8 cellular contexts compared by ENCODE assay signal in the genomic region with DNA sequence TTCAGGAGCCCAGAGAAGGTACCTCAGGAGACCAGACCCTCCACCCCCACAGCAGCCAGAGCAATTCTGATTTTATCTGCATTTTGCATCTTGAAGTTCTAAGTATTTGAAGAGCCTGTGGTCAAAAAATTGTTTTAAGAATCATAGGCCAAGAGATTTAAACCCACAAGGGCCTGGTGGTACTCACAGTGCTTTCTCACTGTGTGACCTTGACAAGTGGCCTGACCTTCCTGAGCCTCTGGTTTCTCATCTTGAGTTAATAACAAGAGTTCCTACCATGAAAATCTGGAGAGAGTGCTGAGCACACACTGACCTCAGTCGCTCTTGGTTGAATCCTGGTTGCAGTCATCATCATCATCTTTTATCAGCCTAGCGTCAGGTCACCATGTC. TPM values are rescaled to one million over a fixed set of nuclear protein-coding genes. Genes with fewer than 3 reads are reported as not detected.
DNase-seq lines count a peak whose midpoint lies in the region; ATAC-seq and TF ChIP-seq lines count a peak whose summit lies in the region.

No MANE protein-coding gene starts in this region.

- ATAC-seq in HG03354 (IDR thresholded peaks at IDR 0.05; ENCODE audit: poor library complexity, severe bottlenecking, unreplicated experiment) (peak; percentile 3), GM21447 (IDR thresholded peaks at IDR 0.05; ENCODE audit: unreplicated experiment) (no peak)

- TF ChIP-seq CTCF in C4-2B (conservative IDR thresholded peaks at IDR 0.05): no peak

- no peak for DNase-seq in stimulated activated CD8-positive, alpha-beta memory T cell treated with anti-CD3 and anti-CD28 coated beads, Interleukin-4, amount 100 ng/mL, for 48 hours
- no peak for DNase-seq in COLO668 (lab: John Stamatoyannopoulos, UW; ENCODE audit: unreplicated experiment)
- DNase-seq in OCI-M2 (lab: John Stamatoyannopoulos, UW; ENCODE audit: unreplicated experiment): no peak

- H3K4me3 Mint-ChIP-seq in activated naive CD8-positive, alpha-beta T cell: no peak overlapping the region

- no peaks in the 10 kb centered on the region for H3K9me3 Mint-ChIP-seq in activated naive CD8-positive, alpha-beta T cell (ENCODE audit: low read depth)

- H3K27me3 Mint-ChIP-seq in activated naive CD8-positive, alpha-beta T cell: no peaks in the 10 kb centered on the region

- H3K4me1 ChIP-seq in mesodermal cell (ENCODE audit: control insufficient read depth, insufficient read depth, low read length, poor library complexity, severe bottlenecking): peaks cover 17% of the 10 kb centered on the region

- H3K4me1 Mint-ChIP-seq in activated naive CD8-positive, alpha-beta T cell (ENCODE audit: low read depth): peaks cover 15% of the 10 kb centered on the region

- peak overlapping the region; percentile 88 for H3K27ac Mint-ChIP-seq in activated naive CD8-positive, alpha-beta T cell

- H3K4me3 ChIP-seq in mesodermal cell (ENCODE audit: extremely low read depth, insufficient read depth, low read length, poor library complexity, severe bottlenecking): no peak overlapping the region

- peaks cover 72% of the 10 kb centered on the region for H3K36me3 ChIP-seq in mesodermal cell (ENCODE audit: control insufficient read depth, insufficient read depth, low read length)

- peaks cover 4% of the 10 kb centered on the region for H3K36me3 Mint-ChIP-seq in activated naive CD8-positive, alpha-beta T cell

- 89 to 100% methylated on average over 1 to 2 of the region's 2 CpGs for WGBS in mesodermal cell (ENCODE audit: insufficient coverage in 2 of 2), 2 experiments

- no peaks in the 10 kb centered on the region for H3K9me3 ChIP-seq in mesodermal cell (ENCODE audit: control insufficient read depth, low read length)

- H3K27ac ChIP-seq in C4-2B: peak overlapping the region; percentile 25; the same call in 1 of the 2 replicates
- H3K27ac ChIP-seq in mesodermal cell (ENCODE audit: low read depth, low read length, severe bottlenecking): peak overlapping the region; percentile 89

RNA-seq across cellular contexts. Expression of gene ID1, which starts 45.4 kb away (rescaled TPM):
- 455 TPM for polyA plus RNA-seq in mesodermal cell (2013, experiment 1 of 2)
- polyA plus RNA-seq in mesodermal cell (2013, experiment 2 of 2): 320 TPM

RNA-seq across cellular contexts. Expression of gene HM13, which starts 45.5 kb away (rescaled TPM):
- 110 TPM for polyA plus RNA-seq in mesodermal cell (2013, experiment 1 of 2)
- polyA plus RNA-seq in mesodermal cell (2013, experiment 2 of 2): 92.7 TPM
